Comparison of ENCODE assay signal across 1 cellular context in the genomic region with DNA sequence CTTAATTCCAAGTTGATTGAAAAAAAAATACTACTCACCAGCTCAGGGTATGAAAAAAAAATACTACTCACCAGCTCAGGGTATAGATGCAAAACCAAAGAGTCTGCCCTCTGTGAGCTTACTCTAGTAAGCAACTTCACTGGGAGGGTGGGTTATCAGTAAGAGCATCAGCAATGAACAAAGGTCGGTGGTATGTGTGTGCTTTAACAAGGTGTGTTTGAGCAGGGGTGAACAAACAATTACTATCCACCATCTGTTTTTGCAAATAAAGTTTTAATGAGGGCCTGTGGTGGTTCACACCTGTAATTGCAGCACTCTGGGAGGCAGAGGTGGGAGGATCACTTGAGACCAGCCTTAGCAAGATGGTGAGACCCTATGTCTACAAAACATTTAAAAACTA.
TF ChIP-seq lines count a peak whose summit lies in the region.

No MANE protein-coding gene starts in this region.

TF ChIP-seq in IMR-90, 13 proteins besides CTCF, POLR2A, EP300 and RAD21:
- no peak for TF ChIP-seq MAZ (IDR thresholded peaks at IDR 0.05; ENCODE audit: borderline replicate concordance, low read depth, low read length)
